ENCODE assay signal across 16 cellular contexts in the genomic region with DNA sequence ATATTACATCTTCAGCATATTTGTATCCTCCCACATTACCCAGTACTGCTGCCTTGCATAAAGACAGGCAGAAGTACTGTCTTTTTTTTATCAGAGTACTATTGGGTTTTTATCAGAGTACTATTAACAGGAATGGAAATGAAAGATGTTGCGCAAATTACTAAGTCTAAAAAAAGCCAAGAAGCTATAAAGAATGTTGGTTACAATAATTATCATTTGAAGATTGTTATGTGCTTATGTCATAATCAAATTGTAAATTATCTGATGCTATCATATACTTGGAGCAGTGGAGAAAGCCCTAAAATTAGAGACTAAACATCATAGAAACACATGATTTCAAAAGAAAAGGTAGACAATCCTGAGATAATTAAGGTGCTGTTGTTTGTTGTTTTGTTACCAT.
"Had no signal": no experiment of that assay in that cellular context is flagged by ENCODE, and none has a peak within 500 bp of the region (broad histone marks: within the 10 kb centered on the region; RNA-seq: fewer than 3 reads in every experiment).

No MANE protein-coding gene starts in this region.

- H3K4me3 ChIP-seq: tibial nerve, vagina had no signal

- H3K4me1 Mint-ChIP-seq: central memory CD8-positive, alpha-beta T cell; immature natural killer cell; stimulated activated effector memory CD8-positive, alpha-beta T cell treated with anti-CD3 and anti-CD28 coated beads, Interleukin-12 subunit alpha, Interleukin-12 subunit beta, amount 100 ng/mL, for 72 hours had no signal

- H3K4me1 ChIP-seq: vagina had no signal

- H3K27me3 ChIP-seq: tibial nerve, vagina had no signal

- ATAC-seq: activated CD8-positive, alpha-beta T cell treated with anti-CD3 and anti-CD28 coated beads, Interleukin-2, amount 10 ng/mL, durations not matched to agents 7 days and 5 days; activated naive CD8-positive, alpha-beta T cell treated with anti-CD3 and anti-CD28 coated beads, Interleukin-2, amount 50 U/mL, for 24 hours; left colon; natural killer cell treated with Interleukin-12 subunit alpha and Interleukin-12 subunit beta and Interleukin-15 and Interleukin-18, amount 100 ng/mL, for 72 hours had no signal

- H3K27me3 Mint-ChIP-seq: activated naive CD8-positive, alpha-beta T cell treated with anti-CD3 and anti-CD28 coated beads, Interleukin-2, amount 50 U/mL, for 24 hours; dendritic cell treated with granulocyte-macrophage colony-stimulating factor and Interleukin-4, amounts not matched to agents 40 ng/mL and 50 ng/mL, for 4 days; progenitor cell of endocrine pancreas had no signal

- H3K9me3 ChIP-seq: tibial nerve, vagina had no signal

- H3K36me3 Mint-ChIP-seq: immature natural killer cell; natural killer cell treated with Interleukin-12 subunit alpha and Interleukin-12 subunit beta and Interleukin-15 and Interleukin-18, amount 100 ng/mL, for 72 hours; stimulated activated effector memory CD8-positive, alpha-beta T cell treated with anti-CD3 and anti-CD28 coated beads, Interleukin-12 subunit alpha, Interleukin-12 subunit beta, amount 100 ng/mL, for 72 hours had no signal

- H3K9me3 Mint-ChIP-seq: activated naive CD8-positive, alpha-beta T cell treated with anti-CD3 and anti-CD28 coated beads, Interleukin-2, amount 50 U/mL, for 24 hours; central memory CD8-positive, alpha-beta T cell; dendritic cell treated with granulocyte-macrophage colony-stimulating factor and Interleukin-4, amounts not matched to agents 40 ng/mL and 50 ng/mL, for 4 days; immature natural killer cell; natural killer cell treated with Interleukin-12 subunit alpha and Interleukin-12 subunit beta and Interleukin-15 and Interleukin-18, amount 100 ng/mL, for 72 hours; stimulated activated effector memory CD8-positive, alpha-beta T cell treated with anti-CD3 and anti-CD28 coated beads, Interleukin-12 subunit alpha, Interleukin-12 subunit beta, amount 100 ng/mL, for 72 hours had no signal

- H3K27ac ChIP-seq: vagina had no signal

- H3K4me3 Mint-ChIP-seq: activated CD8-positive, alpha-beta T cell treated with anti-CD3 and anti-CD28 coated beads, Interleukin-2, amount 10 ng/mL, durations not matched to agents 7 days and 5 days; activated naive CD8-positive, alpha-beta T cell treated with anti-CD3 and anti-CD28 coated beads, Interleukin-2, amount 50 U/mL, for 24 hours; central memory CD8-positive, alpha-beta T cell; dendritic cell treated with granulocyte-macrophage colony-stimulating factor and Interleukin-4, amounts not matched to agents 40 ng/mL and 50 ng/mL, for 4 days; immature natural killer cell; natural killer cell treated with Interleukin-12 subunit alpha and Interleukin-12 subunit beta and Interleukin-15 and Interleukin-18, amount 100 ng/mL, for 72 hours; stimulated activated effector memory CD8-positive, alpha-beta T cell treated with anti-CD3 and anti-CD28 coated beads, Interleukin-12 subunit alpha, Interleukin-12 subunit beta, amount 100 ng/mL, for 72 hours had no signal

- H3K27ac Mint-ChIP-seq: activated CD8-positive, alpha-beta T cell treated with anti-CD3 and anti-CD28 coated beads, Interleukin-2, amount 10 ng/mL, durations not matched to agents 7 days and 5 days; activated naive CD8-positive, alpha-beta T cell treated with anti-CD3 and anti-CD28 coated beads, Interleukin-2, amount 50 U/mL, for 24 hours; dendritic cell treated with granulocyte-macrophage colony-stimulating factor and Interleukin-4, amounts not matched to agents 40 ng/mL and 50 ng/mL, for 4 days; immature natural killer cell; natural killer cell treated with Interleukin-12 subunit alpha and Interleukin-12 subunit beta and Interleukin-15 and Interleukin-18, amount 100 ng/mL, for 72 hours; progenitor cell of endocrine pancreas; stimulated activated effector memory CD8-positive, alpha-beta T cell treated with anti-CD3 and anti-CD28 coated beads, Interleukin-12 subunit alpha, Interleukin-12 subunit beta, amount 100 ng/mL, for 72 hours had no signal

- DNase-seq: activated CD4-positive, alpha-beta T cell treated with anti-CD3 and anti-CD28 coated beads for 4 hours; activated CD8-positive, alpha-beta memory T cell treated with anti-CD3 and anti-CD28 coated beads, Interleukin-2, amount 50 U/mL, for 48 hours; activated CD8-positive, alpha-beta T cell treated with anti-CD3 and anti-CD28 coated beads, Interleukin-2, amount 10 ng/mL, durations not matched to agents 7 days and 5 days; activated naive CD4-positive, alpha-beta T cell; activated naive CD8-positive, alpha-beta T cell treated with anti-CD3 and anti-CD28 coated beads, Interleukin-2, amount 50 U/mL, for 24 hours; immature natural killer cell; left colon; nucleus accumbens; right cardiac atrium had no signal

- H3K36me3 ChIP-seq: tibial nerve, vagina had no signal
